Comparison of ENCODE assay signal across 8 cellular contexts in the genomic region with DNA sequence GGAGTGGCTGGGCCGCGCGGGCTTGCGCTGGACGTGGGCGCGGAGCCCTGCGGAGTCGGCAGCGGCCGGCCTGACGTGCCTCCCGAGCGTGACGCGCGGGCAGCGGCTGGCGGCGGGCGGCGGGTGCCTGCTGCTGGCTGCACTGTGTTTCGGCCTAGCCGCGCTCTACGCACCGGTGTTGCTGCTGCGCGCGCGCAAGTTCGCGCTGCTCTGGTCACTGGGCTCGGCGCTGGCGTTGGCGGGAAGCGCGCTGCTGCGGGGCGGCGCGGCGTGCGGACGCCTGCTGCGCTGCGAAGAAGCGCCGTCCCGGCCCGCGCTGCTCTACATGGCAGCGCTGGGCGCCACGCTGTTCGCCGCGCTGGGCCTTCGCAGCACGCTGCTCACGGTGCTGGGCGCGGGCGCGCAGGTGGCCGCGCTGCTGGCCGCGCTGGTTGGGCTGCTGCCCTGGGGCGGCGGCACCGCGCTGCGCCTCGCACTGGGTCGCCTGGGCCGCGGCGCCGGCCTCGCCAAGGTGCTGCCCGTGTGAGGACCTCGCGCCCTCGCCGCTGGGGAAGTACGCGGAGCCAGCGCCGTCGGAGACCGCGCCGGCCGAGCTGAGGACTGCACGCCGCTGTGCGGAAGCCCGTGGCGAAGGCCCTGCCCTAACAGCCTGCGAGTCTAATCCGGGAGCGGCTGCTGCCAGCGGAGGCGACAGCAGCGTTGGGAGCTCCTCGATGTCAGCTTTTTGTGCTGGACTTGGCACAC. TPM values are rescaled to one million over a fixed set of nuclear protein-coding genes. Genes with fewer than 3 reads are reported as not detected.
DNase-seq lines count a peak whose midpoint lies in the region; ATAC-seq and TF ChIP-seq lines count a peak whose summit lies in the region.

No MANE protein-coding gene starts in this region.

- H3K4me1 Mint-ChIP-seq in neural progenitor cell: peaks cover 20% of the 10 kb centered on the region

- H3K27me3 ChIP-seq in neural progenitor cell: no peaks in the 10 kb centered on the region

- H3K27ac ChIP-seq in neural progenitor cell: peak overlapping the region; percentile 93

- peak overlapping the region; percentile 66 for H3K9ac ChIP-seq in neural progenitor cell

- H3K4me1 ChIP-seq in neural progenitor cell: peaks cover 29% of the 10 kb centered on the region

- peaks cover 2% of the 10 kb centered on the region for H3K27me3 Mint-ChIP-seq in neural progenitor cell (ENCODE audit: insufficient read depth, low read depth)

- peaks cover 2% of the 10 kb centered on the region for H3K9me3 Mint-ChIP-seq in neural progenitor cell

- H3K4me2 ChIP-seq in neural progenitor cell: peak overlapping the region; percentile 82

- H2AFZ ChIP-seq in neural progenitor cell (replicated peaks): peak overlapping the region; percentile 59

- H3K36me3 Mint-ChIP-seq in neural progenitor cell: peaks cover 12% of the 10 kb centered on the region

- H3K79me2 ChIP-seq in neural progenitor cell (ENCODE audit: low read depth): peaks cover 32% of the 10 kb centered on the region

- no peaks in the 10 kb centered on the region for H3K9me3 ChIP-seq in neural progenitor cell (ENCODE audit: low read depth)

- peak overlapping the region; percentile 94 for H3K4me3 Mint-ChIP-seq in neural progenitor cell

- TF ChIP-seq CTCF in fibroblast of villous mesenchyme (IDR thresholded peaks at IDR 0.05; ENCODE audit: insufficient read depth, low read depth, low read length) (no peak), neural progenitor cell (IDR thresholded peaks at IDR 0.05) (peak; percentile 13)

- H3F3A ChIP-seq in neural progenitor cell (ENCODE audit: low read depth): peaks cover 43% of the 10 kb centered on the region

- peak overlapping the region; percentile 65 for H3K4me3 ChIP-seq in Jurkat, Clone E6-1 (ENCODE audit: low read length)
- H3K4me3 ChIP-seq in fibroblast of villous mesenchyme (ENCODE audit: low read depth, low read length) (peak overlapping the region; percentile 74), neural progenitor cell (peak overlapping the region; percentile 84)

- H3K27ac Mint-ChIP-seq in neural progenitor cell: peak overlapping the region; percentile 64

- H4K20me1 ChIP-seq in neural progenitor cell (ENCODE audit: low read depth): peaks cover 29% of the 10 kb centered on the region

- H3K36me3 ChIP-seq in neural progenitor cell: peaks cover 5% of the 10 kb centered on the region

- peak; percentile 49 for ATAC-seq in GM21723 (IDR thresholded peaks at IDR 0.05; ENCODE audit: unreplicated experiment)

- peak; percentile 84 for DNase-seq in Daoy (ENCODE audit: low read depth)
- DNase-seq in Jurkat, Clone E6-1 (ENCODE audit: low read depth, low spot score): peak; percentile 71
- DNase-seq in RPMI8226: peak; percentile 90
- DNase-seq in activated effector memory CD4-positive, alpha-beta T cell treated with Interleukin-2 at 50 U/mL for 16 hours: peak; percentile 78
- peak; percentile 72 for DNase-seq in fibroblast of villous mesenchyme (ENCODE audit: low read depth)
- DNase-seq in neural progenitor cell (ENCODE audit: low spot score): peak; percentile 89
- DNase-seq in stromal cell of bone marrow (ENCODE audit: low read depth): peak; percentile 43

RNA-seq across cellular contexts. Expression of gene SFT2D3, which starts 0.5 kb away (rescaled TPM):
- 6.0 and 6.1 TPM in 2 replicates for total RNA-seq in Daoy (2014; rRNA removed; shearing (Covaris generic))
- polyA plus RNA-seq in Jurkat, Clone E6-1 (2012; ENCODE audit: insufficient read depth, insufficient read length): not detected
- total RNA-seq in fibroblast of villous mesenchyme: 4.7 and 5.8 TPM in 2 replicates
- 22.8 and 30.6 TPM in 2 replicates for total RNA-seq in neural progenitor cell (ENCODE audit: low replicate concordance)

RNA-seq across cellular contexts. Expression of gene LIMS2, which starts 26.5 kb away (rescaled TPM):
- total RNA-seq in Daoy (2014; rRNA removed; shearing (Covaris generic)): 0.51 TPM in 1 of 2 replicates, not detected in the other
- 25.1 TPM for polyA plus RNA-seq in Jurkat, Clone E6-1 (2012; ENCODE audit: insufficient read depth, insufficient read length)
- total RNA-seq in fibroblast of villous mesenchyme (24.8 and 28.9 TPM in 2 replicates), neural progenitor cell (ENCODE audit: low replicate concordance) (1.2 TPM in 1 of 2 replicates, not detected in the other)

RNA-seq across cellular contexts. Expression of gene GPR17, which starts 55.9 kb away (rescaled TPM):
- total RNA-seq in Daoy (2014; rRNA removed; shearing (Covaris generic)): not detected in 2 replicates
- polyA plus RNA-seq in Jurkat, Clone E6-1 (2012; ENCODE audit: insufficient read depth, insufficient read length): 0.95 TPM
- total RNA-seq in fibroblast of villous mesenchyme (not detected in 2 replicates), neural progenitor cell (ENCODE audit: low replicate concordance) (not detected in 2 replicates)

Comparison
In these comparisons a context has a peak if more than half of its experiments do, and no peak if none do; other contexts are left out.
1. Peak in every context shown above with its lines: DNase-seq, ATAC-seq, H3K4me3 ChIP-seq and H3K27ac ChIP-seq.
2. RNA of gene LIMS2, which starts 26.5 kb away (total RNA-seq): 24.8 to 28.9 TPM in fibroblast of villous mesenchyme; 0.51 TPM in Daoy and 1.2 TPM in neural progenitor cell; every median in the first group is over 10 times any median in the second.